ENCODE assay signal across 8 cellular contexts in genomic region chr1:41683681-41684500, GRCh38.
DNase-seq lines count a peak whose midpoint lies in the region; ATAC-seq and TF ChIP-seq lines count a peak whose summit lies in the region.

No MANE protein-coding gene starts in this region.

- intact Hi-C loops in Right ventricle myocardium superior (cut with DNase I) = no loop called here
- intact Hi-C loops in Right ventricle myocardium inferior (cut with DNase I) = no loop called here

- TF ChIP-seq CTCF in progenitor cell of endocrine pancreas (IDR thresholded peaks at IDR 0.05; ENCODE audit: unreplicated experiment) = no peak

- H3K4me1 Mint-ChIP-seq in stimulated activated naive CD8-positive, alpha-beta T cell treated with anti-CD3 and anti-CD28 coated beads, Interleukin-15, Interleukin-2, amounts not matched to agents 100 ng/mL and 50 ng/mL, for 24 hours (ENCODE audit: low read depth) = peaks cover 70% of the 10 kb centered on the region
- H3K4me1 Mint-ChIP-seq in progenitor cell of endocrine pancreas (ENCODE audit: low read depth) = peaks cover 5% of the 10 kb centered on the region

- H3K4me3 Mint-ChIP-seq in stimulated activated naive CD8-positive, alpha-beta T cell treated with anti-CD3 and anti-CD28 coated beads, Interleukin-15, Interleukin-2, amounts not matched to agents 100 ng/mL and 50 ng/mL, for 24 hours = peak overlapping the region; percentile 35
- no peak overlapping the region for H3K4me3 Mint-ChIP-seq in progenitor cell of endocrine pancreas (ENCODE audit: low read depth)

- H3K36me3 Mint-ChIP-seq in stimulated activated naive CD8-positive, alpha-beta T cell treated with anti-CD3 and anti-CD28 coated beads, Interleukin-15, Interleukin-2, amounts not matched to agents 100 ng/mL and 50 ng/mL, for 24 hours (ENCODE audit: low read depth) = no peaks in the 10 kb centered on the region
- no peaks in the 10 kb centered on the region for H3K36me3 Mint-ChIP-seq in progenitor cell of endocrine pancreas (ENCODE audit: insufficient read depth)

- ATAC-seq in Right ventricle myocardium superior (ENCODE audit: poor library complexity) (peak; percentile 8), Right ventricle myocardium inferior (no peak), GM18498 (IDR thresholded peaks at IDR 0.05; ENCODE audit: unreplicated experiment) (no peak), HG03095 (IDR thresholded peaks at IDR 0.05; ENCODE audit: unreplicated experiment) (no peak)

- peak; percentile 52 for DNase-seq in Right ventricle myocardium superior
- no peak for DNase-seq in Right ventricle myocardium inferior (ENCODE audit: missing footprints)
- DNase-seq in OCI-M1 (lab: John Stamatoyannopoulos, UW) = peak; percentile 12
- DNase-seq in dermis blood vessel endothelial cell = peak; percentile 59
- DNase-seq in progenitor cell of endocrine pancreas (ENCODE audit: low spot score, unreplicated experiment) = no peak

- no peaks in the 10 kb centered on the region for H3K9me3 Mint-ChIP-seq in stimulated activated naive CD8-positive, alpha-beta T cell treated with anti-CD3 and anti-CD28 coated beads, Interleukin-15, Interleukin-2, amounts not matched to agents 100 ng/mL and 50 ng/mL, for 24 hours
- no peaks in the 10 kb centered on the region for H3K9me3 Mint-ChIP-seq in progenitor cell of endocrine pancreas (ENCODE audit: low read depth)

- H3K27ac Mint-ChIP-seq in stimulated activated naive CD8-positive, alpha-beta T cell treated with anti-CD3 and anti-CD28 coated beads, Interleukin-15, Interleukin-2, amounts not matched to agents 100 ng/mL and 50 ng/mL, for 24 hours = peak overlapping the region; percentile 86
- no peak overlapping the region for H3K27ac Mint-ChIP-seq in progenitor cell of endocrine pancreas

- no peaks in the 10 kb centered on the region for H3K27me3 Mint-ChIP-seq in stimulated activated naive CD8-positive, alpha-beta T cell treated with anti-CD3 and anti-CD28 coated beads, Interleukin-15, Interleukin-2, amounts not matched to agents 100 ng/mL and 50 ng/mL, for 24 hours
- H3K27me3 Mint-ChIP-seq in progenitor cell of endocrine pancreas = peaks cover 12% of the 10 kb centered on the region

Comparison
In these comparisons a context has a peak if more than half of its experiments do, and no peak if none do; other contexts are left out.
1. DNase-seq: peak in Right ventricle myocardium superior (single experiment), OCI-M1 (single experiment) and dermis blood vessel endothelial cell (single experiment); none in Right ventricle myocardium inferior (single experiment) and progenitor cell of endocrine pancreas (single experiment).